Comparison of ENCODE assay signal across 25 cellular contexts in genomic region chr15:92124669-92125068, GRCh38.
DNase-seq lines count a peak whose midpoint lies in the region; ATAC-seq and TF ChIP-seq lines count a peak whose summit lies in the region.
"Had no signal": no experiment of that assay in that cellular context is flagged by ENCODE, and none has a peak within 500 bp of the region (broad histone marks: within the 10 kb centered on the region; RNA-seq: fewer than 3 reads in every experiment).

No MANE protein-coding gene starts in this region.

- POLR2A ChIA-PET in GM10248 (lab: Yijun Ruan, JAX) = no interaction called here

- H3K9me3 Mint-ChIP-seq in type B pancreatic cell = peaks cover 13% of the 10 kb centered on the region
- H3K9me3 Mint-ChIP-seq: CD4-positive, alpha-beta T cell had no signal

- no peak overlapping the region for H2AFZ ChIP-seq in neural cell (ENCODE audit: low read depth, low read length)

- H3K27ac Mint-ChIP-seq in type B pancreatic cell = peak overlapping the region; percentile 85
- H3K27ac Mint-ChIP-seq: CD4-positive, alpha-beta T cell; HFFc6 had no signal

- peaks cover 19% of the 10 kb centered on the region for H3K4me1 Mint-ChIP-seq in type B pancreatic cell (ENCODE audit: unreplicated experiment)

- H3K27ac ChIP-seq in HUES48 (ENCODE audit: low read depth, low read length) (peak overlapping the region; percentile 66), cingulate gyrus (ENCODE audit: low read depth, low read length) (peak overlapping the region; percentile 57), neural cell (ENCODE audit: low read length) (peak overlapping the region; percentile 32)
- H3K27ac ChIP-seq in effector memory CD4-positive, alpha-beta T cell (ENCODE audit: insufficient read depth, low read length, poor library complexity, severe bottlenecking) = no peak overlapping the region
- H3K27ac ChIP-seq: A549; BLaER1 treated with 17β-estradiol and CSF1 and Interleukin-3, amounts not matched to agents 10 nM and 100 nM had no signal

- ATAC-seq in GM21528 (IDR thresholded peaks at IDR 0.05; ENCODE audit: low FRiP score, unreplicated experiment) = no peak
- ATAC-seq: A549, GM12878 had no signal

- H3K9me2 ChIP-seq in neural cell (ENCODE audit: insufficient read depth, low read length) = no peaks in the 10 kb centered on the region
- H3K9me2 ChIP-seq: SK-N-SH had no signal

- H3K36me3 ChIP-seq in HUES48 (ENCODE audit: control insufficient read depth, insufficient read depth, low read length) (no peaks in the 10 kb centered on the region; the same call in 1 of the 2 replicates), neural cell (ENCODE audit: insufficient read depth, low read length) (peaks cover 11% of the 10 kb centered on the region)
- peaks cover 62% of the 10 kb centered on the region for H3K36me3 ChIP-seq in effector memory CD4-positive, alpha-beta T cell (ENCODE audit: control insufficient read depth, insufficient read depth, low read length)
- H3K36me3 ChIP-seq: HAP-1 had no signal

- no peak for TF ChIP-seq RAD21 in neural cell (conservative IDR thresholded peaks at IDR 0.05)

- no peak overlapping the region for H3K4me3 ChIP-seq in HUES48 (ENCODE audit: low read depth, low read length)
- H3K4me3 ChIP-seq in neural cell (ENCODE audit: low read length) = no peak overlapping the region
- no peak overlapping the region for H3K4me3 ChIP-seq in effector memory CD4-positive, alpha-beta T cell (ENCODE audit: insufficient read depth, low read depth, low read length, poor library complexity, severe bottlenecking)
- H3K4me3 ChIP-seq: A549; BLaER1 treated with 17β-estradiol and CSF1 and Interleukin-3, amounts not matched to agents 10 nM and 100 nM; GM12878; HAP-1 had no signal

- H3K79me2 ChIP-seq in neural cell (replicated peaks; ENCODE audit: insufficient read depth, low read length) = no peaks in the 10 kb centered on the region

- peaks cover 2% of the 10 kb centered on the region for H3K27me3 Mint-ChIP-seq in type B pancreatic cell
- H3K27me3 Mint-ChIP-seq: CD4-positive, alpha-beta T cell had no signal

- DNase-seq in type B pancreatic cell (ENCODE audit: extremely low spot score, unreplicated experiment) (no peak), GM10248 (ENCODE audit: extremely low spot score) (no peak)
- DNase-seq in effector memory CD4-positive, alpha-beta T cell = no peak
- DNase-seq: AML-193; CD4-positive, alpha-beta T cell; DMS53; HFFc6; KBM-7; MV-4-11; NCI-H1105; NCI-H1436 treated with DMSO at 0.1 percent for 48 hours; NCI-H187 treated with DMSO at 0.1 percent for 48 hours; NCI-H2171 treated with DMSO at 0.1 percent for 48 hours; NCI-H345; NCI-H524; NCI-H774; SK-N-SH had no signal

- peaks cover 9% of the 10 kb centered on the region for H3K9me3 ChIP-seq in HUES48 (ENCODE audit: control insufficient read depth, insufficient read depth, low read length)
- no peaks in the 10 kb centered on the region for H3K9me3 ChIP-seq in neural cell (ENCODE audit: low read length)
- no peaks in the 10 kb centered on the region for H3K9me3 ChIP-seq in effector memory CD4-positive, alpha-beta T cell (ENCODE audit: control insufficient read depth, low read length)
- H3K9me3 ChIP-seq: HAP-1, SK-N-SH had no signal

- no peaks in the 10 kb centered on the region for H3F3A ChIP-seq in neural cell (ENCODE audit: insufficient read depth, low read length, poor library complexity, severe bottlenecking)

- peak overlapping the region; percentile 56 for H3K4me3 Mint-ChIP-seq in type B pancreatic cell
- H3K4me3 Mint-ChIP-seq: CD4-positive, alpha-beta T cell; HFFc6 had no signal

- peaks cover 41% of the 10 kb centered on the region for H3K36me3 Mint-ChIP-seq in type B pancreatic cell

- H4K20me1 ChIP-seq in neural cell (ENCODE audit: insufficient read depth) = no peaks in the 10 kb centered on the region
- H4K20me1 ChIP-seq: BLaER1 treated with 17β-estradiol and CSF1 and Interleukin-3, amounts not matched to agents 10 nM and 100 nM had no signal

- CTCF ChIA-PET in GM10248 (lab: Yijun Ruan, JAX) = no interaction called here

- peaks cover 16% of the 10 kb centered on the region for H3K4me1 ChIP-seq in HUES48 (ENCODE audit: control insufficient read depth, insufficient read depth, low read length)
- H3K4me1 ChIP-seq in effector memory CD4-positive, alpha-beta T cell (ENCODE audit: control insufficient read depth, insufficient read depth, low read length, poor library complexity, severe bottlenecking) = no peaks in the 10 kb centered on the region
- H3K4me1 ChIP-seq: A549; BLaER1 treated with 17β-estradiol and CSF1 and Interleukin-3, amounts not matched to agents 10 nM and 100 nM; HAP-1 had no signal

- H3K4me2 ChIP-seq in neural cell (ENCODE audit: low read length) = no peak overlapping the region
- H3K4me2 ChIP-seq: A549; BLaER1 treated with 17β-estradiol and CSF1 and Interleukin-3, amounts not matched to agents 10 nM and 100 nM; SK-N-SH had no signal

- H3K27me3 ChIP-seq in HUES48 (ENCODE audit: control insufficient read depth, insufficient read depth, low read length) (no peaks in the 10 kb centered on the region), neural cell (ENCODE audit: insufficient read depth, low read depth, low read length) (no peaks in the 10 kb centered on the region)
- no peaks in the 10 kb centered on the region for H3K27me3 ChIP-seq in effector memory CD4-positive, alpha-beta T cell (replicated peaks; ENCODE audit: control insufficient read depth, insufficient read depth, low read length, poor library complexity, severe bottlenecking)
- H3K27me3 ChIP-seq: BLaER1 treated with 17β-estradiol and CSF1 and Interleukin-3, amounts not matched to agents 10 nM and 100 nM had no signal

- no peak for TF ChIP-seq EP300 in neural cell (conservative IDR thresholded peaks at IDR 0.05; ENCODE audit: poor library complexity, severe bottlenecking)

- TF ChIP-seq CTCF in neural cell (IDR thresholded peaks at IDR 0.05; ENCODE audit: poor library complexity, severe bottlenecking) = no peak
- TF ChIP-seq CTCF in type B pancreatic cell (conservative IDR thresholded peaks at IDR 0.05) = no peak
- no peak for TF ChIP-seq CTCF in GM10248 (IDR thresholded peaks at IDR 0.05; ENCODE audit: control extremely low read depth, extremely low read depth, low read depth, missing control alignments)

- no peak overlapping the region for H3K9ac ChIP-seq in HUES48 (ENCODE audit: low read depth, low read length)
- peak overlapping the region; percentile 20 for H3K9ac ChIP-seq in neural cell (ENCODE audit: low read length)
- H3K9ac ChIP-seq: BLaER1 treated with 17β-estradiol and CSF1 and Interleukin-3, amounts not matched to agents 10 nM and 100 nM; SK-N-SH had no signal

TF ChIP-seq in neural cell, 6 proteins besides CTCF, POLR2A, EP300 and RAD21:
- TF ChIP-seq MXI1 (conservative IDR thresholded peaks at IDR 0.05; ENCODE audit: poor library complexity, severe bottlenecking) (no peak), SMC3 (conservative IDR thresholded peaks at IDR 0.05; ENCODE audit: poor library complexity) (no peak), TAF1 (IDR thresholded peaks at IDR 0.05; ENCODE audit: low read depth) (no peak), POLR2AphosphoS5 (IDR thresholded peaks at IDR 0.05) (no peak), REST (IDR thresholded peaks at IDR 0.05; ENCODE audit: borderline replicate concordance) (no peak), EZH2 (IDR thresholded peaks at IDR 0.05; ENCODE audit: borderline replicate concordance, insufficient read depth, low read length, poor library complexity, severe bottlenecking) (no peak)
